In genomic region chr16:90106269-90106668, GRCh38 we compare ENCODE assay signal across 9 cellular contexts. TPM values are rescaled to one million over a fixed set of nuclear protein-coding genes. Genes with fewer than 3 reads are reported as not detected.
A peak's percentile ranks its signal among the peaks of the same experiment; 100 is the strongest.
DNase-seq lines count a peak whose midpoint lies in the region; ATAC-seq and TF ChIP-seq lines count a peak whose summit lies in the region.
"Not testable (repeated sequence)": the region's sequence is repeated elsewhere in the genome, so short reads cannot be mapped to it uniquely, and the experiment has no call there.
"Had no signal": no experiment of that assay in that cellular context is flagged by ENCODE, and none has a peak within 500 bp of the region (broad histone marks: within the 10 kb centered on the region; RNA-seq: fewer than 3 reads in every experiment).

No MANE protein-coding gene starts in this region.

- not testable (repeated sequence) for H3K27me3 ChIP-seq in thoracic aorta (replicated peaks; ENCODE audit: insufficient read depth)

- H3K4me3 ChIP-seq in GM12864 (ENCODE audit: low read depth, low read length); fibroblast of mammary gland (ENCODE audit: control insufficient read depth, low read depth, low read length): not testable (repeated sequence)
- H3K4me3 ChIP-seq in thoracic aorta: peak overlapping the region; percentile 36

- ATAC-seq in HG03280 (IDR thresholded peaks at IDR 0.05; ENCODE audit: unreplicated experiment) (peak; percentile 78), memory B cell (ENCODE audit: low read depth) (peak; percentile 56)
- not testable (repeated sequence) for ATAC-seq in thoracic aorta (ENCODE audit: insufficient number of reproducible peaks, low FRiP score, low read depth)

- not testable (repeated sequence) for H3K27ac ChIP-seq in thoracic aorta

- H3K36me3 ChIP-seq in thoracic aorta: not testable (repeated sequence)

- not testable (repeated sequence) for H3K4me1 ChIP-seq in thoracic aorta (ENCODE audit: control insufficient read depth in 1 of 2, low read depth in 2 of 2)

- H3K9me3 ChIP-seq in thoracic aorta: not testable (repeated sequence)

- not testable (repeated sequence) for H3K9me3 Mint-ChIP-seq in memory B cell

- H3K27ac Mint-ChIP-seq in memory B cell: not testable (repeated sequence)

- not testable (repeated sequence) for DNase-seq in GM12864 (ENCODE audit: low read depth); thoracic aorta (ENCODE audit: low spot score)
- peak; percentile 39 for DNase-seq in activated CD4-positive, alpha-beta T cell treated with anti-CD3 and anti-CD28 coated beads for 1 hour
- DNase-seq in activated effector memory CD4-positive, alpha-beta T cell treated with anti-CD3 and anti-CD28 coated beads, Interleukin-2, amount 50 U/mL, for 16 hours: peak; percentile 83
- DNase-seq in fibroblast of mammary gland (ENCODE audit: low read depth): peak; percentile 16
- DNase-seq in memory B cell (ENCODE audit: low spot score in 2 of 2): peak in 1 of 2 donors; percentile 39
- peak in 2 of 3 donors; percentile 64 to 68 for DNase-seq in stimulated activated CD4-positive, alpha-beta T cell treated with anti-CD3 and anti-CD28 coated beads, Interleukin-12 subunit alpha, Interleukin-12 subunit beta, amount 100 ng/mL, for 48 hours (ENCODE audit: low read depth in 2 of 3, low spot score in 1 of 3)

- H3K4me1 Mint-ChIP-seq in memory B cell: not testable (repeated sequence)

- not testable (repeated sequence) for H3K27me3 Mint-ChIP-seq in memory B cell

- H3K4me3 Mint-ChIP-seq in memory B cell: not testable (repeated sequence)

- not testable (repeated sequence) for H3K36me3 Mint-ChIP-seq in memory B cell

- peak; percentile 38 for TF ChIP-seq CTCF in GM12864 (IDR thresholded peaks at IDR 0.05; ENCODE audit: low read depth, low read length, missing control alignments)
- TF ChIP-seq CTCF in fibroblast of mammary gland (conservative IDR thresholded peaks at IDR 0.05; ENCODE audit: control insufficient read depth, insufficient read depth, low read depth, low read length): peak; percentile 12
- not testable (repeated sequence) for TF ChIP-seq CTCF in thoracic aorta (IDR thresholded peaks at IDR 0.05)

RNA-seq across cellular contexts. Expression of gene PRDM7, which starts 29.1 kb away (rescaled TPM):
- total RNA-seq in thoracic aorta: not detected
- total RNA-seq: gastroesophageal sphincter had no signal
